ENCODE assay signal across 11 cellular contexts in the genomic region with DNA sequence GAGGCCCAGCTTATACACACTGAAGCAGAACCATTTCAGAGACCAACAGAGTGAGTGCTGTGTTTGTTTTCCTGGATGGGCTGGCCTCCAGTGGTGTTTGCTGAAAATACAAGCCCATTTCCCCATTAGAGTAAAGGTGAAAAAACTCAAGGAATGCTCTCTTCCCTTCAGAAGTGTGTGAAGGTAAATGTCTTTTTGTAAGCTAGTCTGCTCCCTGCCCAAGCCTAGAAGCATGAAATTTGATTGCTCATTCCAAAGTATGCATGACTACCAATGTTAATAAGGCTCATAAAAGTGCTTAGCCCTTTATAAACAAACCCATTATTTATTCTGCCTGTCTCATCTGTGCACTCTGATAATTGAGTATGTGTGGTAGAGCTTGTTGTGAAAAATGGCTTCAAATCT. TPM values are rescaled to one million over a fixed set of nuclear protein-coding genes. Genes with fewer than 3 reads are reported as not detected.
DNase-seq lines count a peak whose midpoint lies in the region; ATAC-seq and TF ChIP-seq lines count a peak whose summit lies in the region.
"Had no signal": no experiment of that assay in that cellular context is flagged by ENCODE, and none has a peak within 500 bp of the region (broad histone marks: within the 10 kb centered on the region; RNA-seq: fewer than 3 reads in every experiment).

No MANE protein-coding gene starts in this region.

- no peaks in the 10 kb centered on the region for H3K36me3 ChIP-seq in mucosa of descending colon (ENCODE audit: low read depth)
- H3K36me3 ChIP-seq: thoracic aorta had no signal

- no TSS peak for BruUV-seq in Calu3 (replicated peaks; lab: Mats Ljungman, UMichigan)

- peak overlapping the region; percentile 26 for H3K4me3 Mint-ChIP-seq in Calu3 (ENCODE audit: low read depth, unreplicated experiment)

- CTCF ChIA-PET in Calu3 (lab: Charles Lee) = interaction anchor here (0.5 to 2.0 kb wide), 8 partner anchors 10 to 459 kb away, joined by 3 to 9 read pairs (median 4); no protein-coding TSS in a partner anchor

- peak overlapping the region; percentile 86 for H3K27ac Mint-ChIP-seq in Calu3 (ENCODE audit: unreplicated experiment)

- peak; percentile 44 for ATAC-seq in mucosa of descending colon

- no peaks in the 10 kb centered on the region for H3K27me3 Mint-ChIP-seq in Calu3 (ENCODE audit: unreplicated experiment)

- no peak for TF ChIP-seq CTCF in Calu3 (IDR thresholded peaks at IDR 0.05; ENCODE audit: unreplicated experiment)
- TF ChIP-seq CTCF in mucosa of descending colon (IDR thresholded peaks at IDR 0.05) = no peak

- peaks cover 57% of the 10 kb centered on the region for H3K4me1 Mint-ChIP-seq in Calu3 (ENCODE audit: low read depth, unreplicated experiment)

- H3K9me3 ChIP-seq in mucosa of descending colon = no peaks in the 10 kb centered on the region
- H3K9me3 ChIP-seq: thoracic aorta had no signal

- DNase-seq in Calu3 (peak; percentile 41), HuH-7.5 (ENCODE audit: low spot score) (peak; percentile 15), dermis blood vessel endothelial cell (peak; percentile 29), mucosa of descending colon (no peak), hippocampal formation (lab: John Stamatoyannopoulos, UW) (no peak), DMS 273 treated with DMSO at 0.1 percent for 48 hours (lab: John Stamatoyannopoulos, UW) (no peak), NOMO-1 treated with DMSO at 0.1 percent for 48 hours (lab: John Stamatoyannopoulos, UW; ENCODE audit: unreplicated experiment) (no peak)
- no peak for DNase-seq in effector CD8-positive, alpha-beta T cell (lab: John Stamatoyannopoulos, UW)
- DNase-seq: COR-L47, head of caudate nucleus had no signal

- H3K9me3 Mint-ChIP-seq in Calu3 (ENCODE audit: low read depth, unreplicated experiment) = no peaks in the 10 kb centered on the region

- H3K4me1 ChIP-seq in mucosa of descending colon (ENCODE audit: low read depth) = no peaks in the 10 kb centered on the region

- no peak overlapping the region for H3K4me3 ChIP-seq in mucosa of descending colon
- H3K4me3 ChIP-seq: thoracic aorta had no signal

- intact Hi-C loops in Calu3 (cut with micrococcal nuclease; ENCODE audit: unreplicated experiment) (loop anchor here (2.0 kb wide), 2 partner anchors 50 to 134 kb away; no protein-coding TSS in a partner anchor), mucosa of descending colon (cut with DNase I, micrococcal nuclease) (no loop called here)

- H3K36me3 Mint-ChIP-seq in Calu3 (ENCODE audit: insufficient read depth, unreplicated experiment) = peaks cover 7% of the 10 kb centered on the region

RNA-seq across cellular contexts. Expression of gene ADGRF1, which starts 59.1 kb away (rescaled TPM):
- total RNA-seq in Calu3 (2022) = 256 and 313 TPM in 2 replicates
- under 0.01 TPM in 1 of 2 replicates, not detected in the other for total RNA-seq in dermis blood vessel endothelial cell
- 1 to 10 TPM; 1.2 to 3.3 (median 1.8) TPM for total RNA-seq in mucosa of descending colon
- total RNA-seq: thoracic aorta had no signal

Comparison
In these comparisons a context has a peak if more than half of its experiments do, and no peak if none do; other contexts are left out.
1. DNase-seq: peak in Calu3 (single experiment), HuH-7.5 (single experiment) and dermis blood vessel endothelial cell (single experiment); none in mucosa of descending colon (0 of 3), hippocampal formation (0 of 2), DMS 273 treated with DMSO at 0.1 percent for 48 hours (single experiment), effector CD8-positive, alpha-beta T cell (single experiment) and NOMO-1 treated with DMSO at 0.1 percent for 48 hours (single experiment).
2. RNA of gene ADGRF1, which starts 59.1 kb away (total RNA-seq): 256 to 313 TPM in Calu3; 1.2 to 3.3 TPM in mucosa of descending colon and under 0.01 TPM in dermis blood vessel endothelial cell; every median in the first group is over 10 times any median in the second.